8 cellular contexts compared by ENCODE assay signal in genomic region chr1:198157241-198157846, GRCh38. TPM values are rescaled to one million over a fixed set of nuclear protein-coding genes. Genes with fewer than 3 reads are reported as not detected.
A peak's percentile ranks its signal among the peaks of the same experiment; 100 is the strongest.
DNase-seq lines count a peak whose midpoint lies in the region; ATAC-seq and TF ChIP-seq lines count a peak whose summit lies in the region.

No MANE protein-coding gene starts in this region.

- TF ChIP-seq CTCF in choroid plexus epithelial cell (conservative IDR thresholded peaks at IDR 0.05; ENCODE audit: low read depth, low read length): no peak

- DNase-seq in AML-193 (lab: John Stamatoyannopoulos, UW): peak; percentile 72 to 88
- peak; percentile 93 for DNase-seq in NCI-H460 (ENCODE audit: extremely low read depth, low read depth)
- DNase-seq in activated CD4-positive, alpha-beta T cell treated with anti-CD3 and anti-CD28 coated beads for 4 hours: peak; percentile 74 to 78
- peak; percentile 97 for DNase-seq in choroid plexus epithelial cell (ENCODE audit: low read depth)
- peak; percentile 93 for DNase-seq in kidney tubule cell (ENCODE audit: low spot score)
- peak; percentile 72 to 76 for DNase-seq in stimulated activated CD4-positive, alpha-beta T cell treated with anti-CD3 and anti-CD28 coated beads, Interleukin-15, amount 100 ng/mL, for 48 hours (ENCODE audit: low read depth in 2 of 2)

- peak; percentile 46 for ATAC-seq in HG03439 (IDR thresholded peaks at IDR 0.05; ENCODE audit: unreplicated experiment)

- H3K4me3 ChIP-seq in choroid plexus epithelial cell (ENCODE audit: low read depth, low read length): peak overlapping the region; percentile 82

- peak; percentile 36 for TF ChIP-seq POLR2A in GM19099 (IDR thresholded peaks at IDR 0.05; ENCODE audit: extremely low read depth, insufficient read length, low read depth)

RNA-seq across cellular contexts. Expression of gene NEK7, which starts 0.5 kb away (rescaled TPM):
- 183 and 198 TPM in 2 replicates for total RNA-seq in NCI-H460 (2014; rRNA removed; shearing (Covaris generic))
- polyA plus RNA-seq in NCI-H460 (2014; cell fraction: nucleus; rRNA removed): 133 and 164 TPM in 2 replicates

Comparison
In these comparisons a context has a peak if more than half of its experiments do, and no peak if none do; other contexts are left out.
1. Peak in every context shown above with its lines: DNase-seq, ATAC-seq and H3K4me3 ChIP-seq.